In the genomic region with DNA sequence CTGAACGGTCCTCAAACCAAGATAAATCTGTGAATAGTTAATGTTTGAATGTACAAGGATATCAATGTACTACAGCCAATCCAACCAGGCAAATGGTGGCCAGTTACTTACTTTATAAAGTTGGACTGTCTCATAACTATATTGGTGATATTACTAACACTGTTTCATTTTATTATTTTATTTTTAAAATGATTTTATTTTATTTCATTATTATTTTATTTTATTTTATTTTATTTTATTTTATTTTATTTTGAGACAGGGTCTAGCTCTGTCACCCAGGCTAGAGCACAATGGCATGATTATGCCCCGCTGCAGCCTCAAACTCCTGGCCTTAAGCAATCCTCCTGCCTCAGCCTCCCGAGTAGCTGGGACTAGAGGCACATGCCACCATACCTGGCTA, we compare ENCODE assay signal across 1 cellular context.
TF ChIP-seq lines count a peak whose summit lies in the region.

No MANE protein-coding gene starts in this region.

TF ChIP-seq in IMR-90, 13 proteins besides CTCF, POLR2A, EP300 and RAD21:
- TF ChIP-seq FOS (IDR thresholded peaks at IDR 0.05; ENCODE audit: low read depth, low read length), result no peak
- TF ChIP-seq SMC3 (IDR thresholded peaks at IDR 0.05; ENCODE audit: low read depth, low read length), result no peak
- no peak for TF ChIP-seq MXI1 (IDR thresholded peaks at IDR 0.05; ENCODE audit: borderline replicate concordance, low read depth, low read length)
- TF ChIP-seq ELK1 (IDR thresholded peaks at IDR 0.05; ENCODE audit: borderline replicate concordance, low read depth, low read length), result no peak
- no peak for TF ChIP-seq MAFK (IDR thresholded peaks at IDR 0.05; ENCODE audit: low read depth, low read length)
- TF ChIP-seq RCOR1 (IDR thresholded peaks at IDR 0.05; ENCODE audit: insufficient replicate concordance, low read length), result no peak
- no peak for TF ChIP-seq MAZ (IDR thresholded peaks at IDR 0.05; ENCODE audit: borderline replicate concordance, low read depth, low read length)
- no peak for TF ChIP-seq CEBPB (IDR thresholded peaks at IDR 0.05; ENCODE audit: low read depth, low read length)
- no peak for TF ChIP-seq CHD1 (IDR thresholded peaks at IDR 0.05; ENCODE audit: low read depth, low read length)
- no peak for TF ChIP-seq BHLHE40 (IDR thresholded peaks at IDR 0.05; ENCODE audit: low read depth, low read length)
- TF ChIP-seq NFE2L2 (IDR thresholded peaks at IDR 0.05; ENCODE audit: low read depth, low read length), result no peak
- TF ChIP-seq, protein P1, sequence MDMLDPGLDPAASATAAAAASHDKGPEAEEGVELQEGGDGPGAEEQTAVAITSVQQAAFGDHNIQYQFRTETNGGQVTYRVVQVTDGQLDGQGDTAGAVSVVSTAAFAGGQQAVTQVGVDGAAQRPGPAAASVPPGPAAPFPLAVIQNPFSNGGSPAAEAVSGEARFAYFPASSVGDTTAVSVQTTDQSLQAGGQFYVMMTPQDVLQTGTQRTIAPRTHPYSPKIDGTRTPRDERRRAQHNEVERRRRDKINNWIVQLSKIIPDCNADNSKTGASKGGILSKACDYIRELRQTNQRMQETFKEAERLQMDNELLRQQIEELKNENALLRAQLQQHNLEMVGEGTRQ (IDR thresholded peaks at IDR 0.05; ENCODE audit: low read depth, low read length), result no peak
- no peak for TF ChIP-seq RFX5 (IDR thresholded peaks at IDR 0.05; ENCODE audit: low read depth, low read length)
